In the genomic region with DNA sequence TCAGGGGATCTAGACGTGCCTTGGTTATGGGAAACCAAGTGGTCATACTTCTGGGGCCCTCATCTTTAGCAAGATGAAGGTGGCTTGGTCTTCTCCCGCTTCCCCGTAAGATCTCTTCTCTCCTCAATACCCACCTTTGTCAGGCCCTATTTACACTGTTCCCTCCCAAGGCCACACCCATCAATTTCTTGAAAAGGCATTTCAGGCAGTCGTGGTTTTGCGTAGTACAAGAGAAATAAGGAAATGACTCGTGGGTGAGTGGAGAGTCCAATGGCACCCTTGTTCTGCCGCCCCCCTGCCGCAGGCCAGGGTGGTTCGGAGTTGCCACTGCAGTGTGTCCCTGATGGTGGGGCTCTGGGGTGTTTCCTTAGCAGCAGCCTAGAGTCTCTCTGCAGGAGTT, we compare ENCODE assay signal across 11 cellular contexts. TPM values are rescaled to one million over a fixed set of nuclear protein-coding genes. Genes with fewer than 3 reads are reported as not detected.
DNase-seq lines count a peak whose midpoint lies in the region; ATAC-seq and TF ChIP-seq lines count a peak whose summit lies in the region.
"Had no signal": no experiment of that assay in that cellular context is flagged by ENCODE, and none has a peak within 500 bp of the region (broad histone marks: within the 10 kb centered on the region; RNA-seq: fewer than 3 reads in every experiment).

No MANE protein-coding gene starts in this region.

- no peak overlapping the region for H3K4me3 Mint-ChIP-seq in activated CD8-positive, alpha-beta T cell treated with anti-CD3 and anti-CD28 coated beads, Interleukin-2, amount 10 ng/mL, durations not matched to agents 7 days and 5 days
- peak overlapping the region in 1 of 10 donors; percentile 25 for H3K4me3 Mint-ChIP-seq in naive thymus-derived CD8-positive, alpha-beta T cell
- H3K4me3 Mint-ChIP-seq: T-helper 17 cell had no signal

- DNase-seq in AG10803 (ENCODE audit: low read depth) (peak; percentile 56), HT1080 (ENCODE audit: low read depth) (peak; percentile 89), kidney tubule cell (ENCODE audit: low spot score) (peak; percentile 77), adrenal gland (no peak), coronary artery (ENCODE audit: low spot score) (no peak), NCI-H1105 (lab: John Stamatoyannopoulos, UW) (no peak)
- DNase-seq in activated CD8-positive, alpha-beta T cell treated with anti-CD3 and anti-CD28 coated beads, Interleukin-2, amount 10 ng/mL, durations not matched to agents 7 days and 5 days: no peak
- DNase-seq in naive thymus-derived CD8-positive, alpha-beta T cell: no peak
- DNase-seq: activated T-cell treated with anti-CD3 and anti-CD28 coated beads, Interleukin-2, amount 50 U/mL, for 1 hour; NCI-H510A; T-helper 17 cell had no signal

- no peaks in the 10 kb centered on the region for H3K27me3 ChIP-seq in adrenal gland

- H3K36me3 ChIP-seq in adrenal gland (replicated peaks in 1 of 2): no peaks in the 10 kb centered on the region

- no peak overlapping the region for H3K27ac ChIP-seq in adrenal gland
- no peak overlapping the region for H3K27ac ChIP-seq in coronary artery

- H3K36me3 Mint-ChIP-seq in activated CD8-positive, alpha-beta T cell treated with anti-CD3 and anti-CD28 coated beads, Interleukin-2, amount 10 ng/mL, durations not matched to agents 7 days and 5 days (ENCODE audit: low read depth): no peaks in the 10 kb centered on the region
- H3K36me3 Mint-ChIP-seq in naive thymus-derived CD8-positive, alpha-beta T cell: no peaks in the 10 kb centered on the region

- CTCF ChIA-PET in activated CD8-positive, alpha-beta T cell treated with anti-CD3 and anti-CD28 coated beads, Interleukin-2, amount 10 ng/mL, durations not matched to agents 7 days and 5 days (lab: Charles Lee): interaction anchor here (1.1 to 1.3 kb wide), 2 partner anchors 10 to 45 kb away, joined by 3 to 4 read pairs; a partner anchor contains a TSS

- no peak overlapping the region for H3K27ac Mint-ChIP-seq in activated CD8-positive, alpha-beta T cell treated with anti-CD3 and anti-CD28 coated beads, Interleukin-2, amount 10 ng/mL, durations not matched to agents 7 days and 5 days
- no peak overlapping the region for H3K27ac Mint-ChIP-seq in naive thymus-derived CD8-positive, alpha-beta T cell
- H3K27ac Mint-ChIP-seq: T-helper 17 cell had no signal

- 74 to 84% (median 78%) methylated on average over 9 of the region's 9 CpGs for WGBS in adrenal gland, 4 donors

- POLR2A ChIA-PET in activated CD8-positive, alpha-beta T cell treated with anti-CD3 and anti-CD28 coated beads, Interleukin-2, amount 10 ng/mL, durations not matched to agents 7 days and 5 days (lab: Charles Lee): no interaction called here
- POLR2A ChIA-PET in naive thymus-derived CD8-positive, alpha-beta T cell (lab: Charles Lee): no interaction called here

- peak; percentile 52 for ATAC-seq in activated CD8-positive, alpha-beta T cell treated with anti-CD3 and anti-CD28 coated beads, Interleukin-2, amount 10 ng/mL, durations not matched to agents 7 days and 5 days
- ATAC-seq in naive thymus-derived CD8-positive, alpha-beta T cell: no peak
- ATAC-seq: T-helper 17 cell had no signal

- H3K4me3 ChIP-seq in AG10803 (ENCODE audit: low read length) (no peak overlapping the region), adrenal gland (no peak overlapping the region), coronary artery (no peak overlapping the region)

- no peak for TF ChIP-seq POLR2A in adrenal gland (IDR thresholded peaks at IDR 0.05)

- no peaks in the 10 kb centered on the region for H3K4me1 ChIP-seq in adrenal gland (replicated peaks in 1 of 2)

- H3K9me3 ChIP-seq in adrenal gland (replicated peaks in 1 of 3): no peaks in the 10 kb centered on the region

- intact Hi-C loops in adrenal gland (cut with DNase I): no loop called here

- TF ChIP-seq CTCF in AG10803 (conservative IDR thresholded peaks at IDR 0.05; ENCODE audit: low read length) (no peak), adrenal gland (IDR thresholded peaks at IDR 0.05) (no peak), coronary artery (IDR thresholded peaks at IDR 0.05) (no peak)

- H3K27me3 Mint-ChIP-seq in activated CD8-positive, alpha-beta T cell treated with anti-CD3 and anti-CD28 coated beads, Interleukin-2, amount 10 ng/mL, durations not matched to agents 7 days and 5 days (ENCODE audit: low read depth): peaks cover 26% of the 10 kb centered on the region
- peaks cover 0 to 3% (median 0%) of the 10 kb centered on the region in 5 donors for H3K27me3 Mint-ChIP-seq in naive thymus-derived CD8-positive, alpha-beta T cell

- H3K4me1 Mint-ChIP-seq in activated CD8-positive, alpha-beta T cell treated with anti-CD3 and anti-CD28 coated beads, Interleukin-2, amount 10 ng/mL, durations not matched to agents 7 days and 5 days (ENCODE audit: low read depth): peaks cover 17% of the 10 kb centered on the region
- peaks cover 2 to 15% (median 7%) of the 10 kb centered on the region in 4 donors for H3K4me1 Mint-ChIP-seq in naive thymus-derived CD8-positive, alpha-beta T cell

- no peaks in the 10 kb centered on the region for H3K9me3 Mint-ChIP-seq in activated CD8-positive, alpha-beta T cell treated with anti-CD3 and anti-CD28 coated beads, Interleukin-2, amount 10 ng/mL, durations not matched to agents 7 days and 5 days (ENCODE audit: insufficient read depth)
- no peaks in the 10 kb centered on the region for H3K9me3 Mint-ChIP-seq in naive thymus-derived CD8-positive, alpha-beta T cell

RNA-seq across cellular contexts. Expression of a gene that starts 9.9 kb away (rescaled TPM):
- 19.8 and 21.7 TPM in 2 replicates for total RNA-seq in HT1080 (2014; rRNA removed; shearing (Covaris generic))
- polyA plus RNA-seq in HT1080 (2015; cell fraction: cytosol; rRNA removed): 62.9 and 66.4 TPM in 2 replicates
- polyA plus RNA-seq in HT1080 (2015; cell fraction: nucleus; rRNA removed): 148 and 163 TPM in 2 replicates
- not detected for total RNA-seq in activated CD8-positive, alpha-beta T cell treated with anti-CD3 and anti-CD28 coated beads, Interleukin-2, amount 10 ng/mL, durations not matched to agents 7 days and 5 days
- total RNA-seq in naive thymus-derived CD8-positive, alpha-beta T cell: not detected
- not detected for polyA plus RNA-seq in naive thymus-derived CD8-positive, alpha-beta T cell
- total RNA-seq in adrenal gland: 10 to 100 TPM in 3 of 8 donors, 1 to 10 TPM in 5; 5.3 to 22.3 (median 9.0) TPM
- polyA plus RNA-seq in adrenal gland: 1 to 10 TPM; 2.0 to 4.0 (median 2.3) TPM

Comparison
In these comparisons a context has a peak if more than half of its experiments do, and no peak if none do; other contexts are left out.
1. DNase-seq: peak in AG10803 (single experiment), HT1080 (single experiment) and kidney tubule cell (single experiment); none in activated CD8-positive, alpha-beta T cell treated with anti-CD3 and anti-CD28 coated beads, Interleukin-2, amount 10 ng/mL, durations not matched to agents 7 days and 5 days (single experiment), naive thymus-derived CD8-positive, alpha-beta T cell (0 of 10), adrenal gland (0 of 7), coronary artery (single experiment) and NCI-H1105 (single experiment).
2. RNA of a gene that starts 9.9 kb away (total RNA-seq): 19.8 to 21.7 TPM in HT1080 and 5.3 to 22.3 TPM in adrenal gland; not detected in naive thymus-derived CD8-positive, alpha-beta T cell and not detected in activated CD8-positive, alpha-beta T cell treated with anti-CD3 and anti-CD28 coated beads, Interleukin-2, amount 10 ng/mL, durations not matched to agents 7 days and 5 days; every median in the first group is over 4 times any median in the second.